ENCODE assay signal across 11 cellular contexts in genomic region chr12:104865080-104865479, GRCh38.
A peak's percentile ranks its signal among the peaks of the same experiment; 100 is the strongest.
DNase-seq lines count a peak whose midpoint lies in the region; ATAC-seq and TF ChIP-seq lines count a peak whose summit lies in the region.
"Had no signal": no experiment of that assay in that cellular context is flagged by ENCODE, and none has a peak within 500 bp of the region (broad histone marks: within the 10 kb centered on the region; RNA-seq: fewer than 3 reads in every experiment).

No MANE protein-coding gene starts in this region.

- CTCF ChIA-PET in activated CD4-positive, alpha-beta memory T cell treated with anti-CD3 and anti-CD28 coated beads for 36 hours (lab: Charles Lee), result interaction anchor here (0.6 to 1.5 kb wide), 3 partner anchors 209 to 484 kb away, joined by 3 to 6 read pairs (median 3); no protein-coding TSS in a partner anchor

- H3K4me3 ChIP-seq in neuronal stem cell (ENCODE audit: low read length in 2 of 2), result no peak overlapping the region
- H3K4me3 ChIP-seq in adrenal gland, result no peak overlapping the region

- no peak overlapping the region for H3K4me3 Mint-ChIP-seq in activated CD4-positive, alpha-beta memory T cell treated with anti-CD3 and anti-CD28 coated beads for 36 hours
- H3K4me3 Mint-ChIP-seq: endodermal cell; naive thymus-derived CD8-positive, alpha-beta T cell had no signal

- no peak overlapping the region for H2AK5ac ChIP-seq in neuronal stem cell (ENCODE audit: low read depth, low read length)

- H3K4me1 ChIP-seq in neuronal stem cell (ENCODE audit: control insufficient read depth in 2 of 2, insufficient read depth in 1 of 2, low read depth in 1 of 2, low read length in 2 of 2) (no peaks in the 10 kb centered on the region), adrenal gland (replicated peaks in 1 of 2) (peaks cover 10 to 20% of the 10 kb centered on the region in 2 donors)

- H3K36me3 ChIP-seq in neuronal stem cell (replicated peaks in 1 of 2; ENCODE audit: control insufficient read depth in 2 of 2, insufficient read depth in 2 of 2, low read length in 2 of 2) (no peaks in the 10 kb centered on the region), adrenal gland (replicated peaks in 1 of 2) (no peaks in the 10 kb centered on the region)

- no peak overlapping the region for H3K23ac ChIP-seq in neuronal stem cell (ENCODE audit: low read depth, low read length, poor library complexity)

- no peak overlapping the region for H3K18ac ChIP-seq in neuronal stem cell (ENCODE audit: low read length)

- in situ Hi-C loops in KBM-7 (cut with MboI; ENCODE audit: low pct_unique_long_range_greater_than_20kb, low sequenced_read_pairs), result no loop called here

- H3K4ac ChIP-seq in neuronal stem cell (ENCODE audit: low read length), result no peak overlapping the region

- no peak overlapping the region for H3K14ac ChIP-seq in neuronal stem cell (ENCODE audit: low read length)

- H3K9ac ChIP-seq in neuronal stem cell (ENCODE audit: low read depth, low read length, poor library complexity), result no peak overlapping the region

- H4K8ac ChIP-seq in neuronal stem cell (ENCODE audit: low read depth, low read length), result no peak overlapping the region

- no peaks in the 10 kb centered on the region for H3K27me3 ChIP-seq in neuronal stem cell (ENCODE audit: control insufficient read depth in 3 of 3, insufficient read depth in 3 of 3, low read depth in 1 of 3, low read length in 3 of 3)
- no peaks in the 10 kb centered on the region for H3K27me3 ChIP-seq in adrenal gland

- no peak overlapping the region for H4K91ac ChIP-seq in neuronal stem cell (ENCODE audit: low read depth, low read length, poor library complexity)

- no CpG with 5 or more reads among the region's 1 CpG for WGBS in neuronal stem cell (ENCODE audit: extremely low coverage in 2 of 2, insufficient read length in 2 of 2, insufficient replicate concordance in 1 of 2), 2 donors
- 55 to 76% (median 71%) methylated on average over 1 of the region's 1 CpG for WGBS in adrenal gland, 4 donors

- H3K9me3 Mint-ChIP-seq in activated CD4-positive, alpha-beta memory T cell treated with anti-CD3 and anti-CD28 coated beads for 36 hours, result no peaks in the 10 kb centered on the region
- H3K9me3 Mint-ChIP-seq: endodermal cell; naive thymus-derived CD8-positive, alpha-beta T cell had no signal

- POLR2A ChIA-PET in activated CD4-positive, alpha-beta memory T cell treated with anti-CD3 and anti-CD28 coated beads for 36 hours (lab: Charles Lee), result no interaction called here

- H2AFZ ChIP-seq in neuronal stem cell (ENCODE audit: low read length), result peak overlapping the region; percentile 21

- H3K36me3 Mint-ChIP-seq in activated CD4-positive, alpha-beta memory T cell treated with anti-CD3 and anti-CD28 coated beads for 36 hours, result no peaks in the 10 kb centered on the region
- H3K36me3 Mint-ChIP-seq: naive thymus-derived CD8-positive, alpha-beta T cell had no signal

- H2BK15ac ChIP-seq in neuronal stem cell (ENCODE audit: low read length), result no peak overlapping the region

- H3K4me2 ChIP-seq in neuronal stem cell (ENCODE audit: insufficient read depth, low read length, poor library complexity, severe bottlenecking), result no peak overlapping the region

- ATAC-seq in GM18858 (IDR thresholded peaks at IDR 0.05; ENCODE audit: unreplicated experiment) (peak; percentile 75), GM21619 (IDR thresholded peaks at IDR 0.05; ENCODE audit: unreplicated experiment) (peak; percentile 84)

- peak; percentile 21 for DNase-seq in KBM-7
- DNase-seq in neuronal stem cell (ENCODE audit: low spot score), result no peak
- no peak for DNase-seq in activated CD4-positive, alpha-beta memory T cell treated with anti-CD3 and anti-CD28 coated beads for 36 hours
- no peak for DNase-seq in inferior parietal cortex (ENCODE audit: extremely low spot score)
- DNase-seq in adrenal gland, result no peak
- DNase-seq: activated CD4-positive, alpha-beta T cell treated with anti-CD3 and anti-CD28 coated beads, Interleukin-2, amount 50 U/mL, for 4 hours; endodermal cell; naive thymus-derived CD8-positive, alpha-beta T cell; stimulated activated CD4-positive, alpha-beta T cell treated with anti-CD3 and anti-CD28 coated beads, Interleukin-12 subunit alpha, Interleukin-12 subunit beta, amount 100 ng/mL, for 4 hours had no signal

- intact Hi-C loops in activated CD4-positive, alpha-beta memory T cell treated with anti-CD3 and anti-CD28 coated beads for 36 hours (cut with micrococcal nuclease), result no loop called here
- intact Hi-C loops in adrenal gland (cut with DNase I), result loop anchor here in 1 of 2 donors (10.0 kb wide), 1 partner anchor 490 kb away; no protein-coding TSS in a partner anchor

- H2BK120ac ChIP-seq in neuronal stem cell (ENCODE audit: low read depth, low read length), result no peak overlapping the region

- TF ChIP-seq POLR2A in adrenal gland (IDR thresholded peaks at IDR 0.05), result no peak

- no peaks in the 10 kb centered on the region for H3K27me3 Mint-ChIP-seq in activated CD4-positive, alpha-beta memory T cell treated with anti-CD3 and anti-CD28 coated beads for 36 hours

- no peak for TF ChIP-seq CTCF in adrenal gland (IDR thresholded peaks at IDR 0.05)

- peaks cover 4% of the 10 kb centered on the region for H3K4me1 Mint-ChIP-seq in activated CD4-positive, alpha-beta memory T cell treated with anti-CD3 and anti-CD28 coated beads for 36 hours (ENCODE audit: low read depth)

- H3K27ac ChIP-seq in neuronal stem cell (replicated peaks; ENCODE audit: low read length) (no peak overlapping the region), adrenal gland (no peak overlapping the region)

- no peaks in the 10 kb centered on the region for H3K79me1 ChIP-seq in neuronal stem cell (ENCODE audit: low read depth, low read length)

- H3K27ac Mint-ChIP-seq in activated CD4-positive, alpha-beta memory T cell treated with anti-CD3 and anti-CD28 coated beads for 36 hours, result no peak overlapping the region
- H3K27ac Mint-ChIP-seq: endodermal cell had no signal

- H2BK12ac ChIP-seq in neuronal stem cell (ENCODE audit: low read length), result no peak overlapping the region

- no peak overlapping the region for H2BK5ac ChIP-seq in neuronal stem cell (ENCODE audit: low read length)

- H3K9me3 ChIP-seq in neuronal stem cell (replicated peaks in 1 of 2; ENCODE audit: control insufficient read depth in 2 of 2, insufficient read depth in 1 of 2, low read depth in 1 of 2, low read length in 2 of 2), result no peaks in the 10 kb centered on the region
- H3K9me3 ChIP-seq in adrenal gland (replicated peaks in 1 of 3), result no peaks in the 10 kb centered on the region
